Comparison of ENCODE assay signal across 19 cellular contexts in genomic region chr3:152364237-152364636, GRCh38.
A peak's percentile ranks its signal among the peaks of the same experiment; 100 is the strongest.
DNase-seq lines count a peak whose midpoint lies in the region; ATAC-seq and TF ChIP-seq lines count a peak whose summit lies in the region.
"Had no signal": no experiment of that assay in that cellular context is flagged by ENCODE, and none has a peak within 500 bp of the region (broad histone marks: within the 10 kb centered on the region; RNA-seq: fewer than 3 reads in every experiment).

No MANE protein-coding gene starts in this region.

- peaks cover 46% of the 10 kb centered on the region for H3K36me3 Mint-ChIP-seq in activated CD4-positive, alpha-beta memory T cell treated with anti-CD3 and anti-CD28 coated beads for 36 hours
- H3K36me3 Mint-ChIP-seq in activated CD4-positive, alpha-beta memory T cell treated with anti-CD3 and anti-CD28 coated beads, Interleukin-2, amount 10 ng/mL, durations not matched to agents 7 days and 5 days (ENCODE audit: low read depth), result peaks cover 79% of the 10 kb centered on the region

- H3K36me3 ChIP-seq in KMS-11 (ENCODE audit: insufficient read depth) (no peaks in the 10 kb centered on the region; the same call in 1 of the 2 replicates), gastrocnemius medialis (no peaks in the 10 kb centered on the region)
- H3K36me3 ChIP-seq: prostate gland, thyroid gland had no signal

- no peak for ATAC-seq in gastrocnemius medialis
- ATAC-seq in HG02885 (IDR thresholded peaks at IDR 0.05; ENCODE audit: poor library complexity, unreplicated experiment), result no peak
- ATAC-seq: esophagus mucosa had no signal

- no peak for TF ChIP-seq POLR2A in gastrocnemius medialis (IDR thresholded peaks at IDR 0.05)

- H3K27me3 Mint-ChIP-seq in activated CD4-positive, alpha-beta memory T cell treated with anti-CD3 and anti-CD28 coated beads for 36 hours, result no peaks in the 10 kb centered on the region
- no peaks in the 10 kb centered on the region for H3K27me3 Mint-ChIP-seq in activated CD4-positive, alpha-beta memory T cell treated with anti-CD3 and anti-CD28 coated beads, Interleukin-2, amount 10 ng/mL, durations not matched to agents 7 days and 5 days
- H3K27me3 Mint-ChIP-seq: dendritic cell treated with granulocyte-macrophage colony-stimulating factor and Interleukin-4, amounts not matched to agents 40 ng/mL and 50 ng/mL, for 4 days had no signal

- no peaks in the 10 kb centered on the region for H3K27me3 ChIP-seq in KMS-11 (ENCODE audit: insufficient read depth, low read depth)
- no peaks in the 10 kb centered on the region for H3K27me3 ChIP-seq in dorsolateral prefrontal cortex
- H3K27me3 ChIP-seq in gastrocnemius medialis, result no peaks in the 10 kb centered on the region
- H3K27me3 ChIP-seq: thyroid gland had no signal

- H3K4me1 Mint-ChIP-seq in activated CD4-positive, alpha-beta memory T cell treated with anti-CD3 and anti-CD28 coated beads for 36 hours (ENCODE audit: low read depth), result peaks cover 83% of the 10 kb centered on the region
- H3K4me1 Mint-ChIP-seq in activated CD4-positive, alpha-beta memory T cell treated with anti-CD3 and anti-CD28 coated beads, Interleukin-2, amount 10 ng/mL, durations not matched to agents 7 days and 5 days, result peaks cover 61% of the 10 kb centered on the region

- no peak overlapping the region for H3K9ac ChIP-seq in KMS-11
- H3K9ac ChIP-seq: SK-N-SH had no signal

- DNase-seq in activated CD4-positive, alpha-beta memory T cell treated with anti-CD3 and anti-CD28 coated beads for 36 hours, result no peak
- DNase-seq in activated CD4-positive, alpha-beta memory T cell treated with anti-CD3 and anti-CD28 coated beads, Interleukin-2, amount 10 ng/mL, durations not matched to agents 7 days and 5 days, result no peak
- DNase-seq in dorsolateral prefrontal cortex (no peak), gastrocnemius medialis (no peak), CD1c-positive myeloid dendritic cell (ENCODE audit: extremely low spot score) (no peak), inferior parietal cortex (ENCODE audit: extremely low spot score) (no peak)
- DNase-seq: activated CD8-positive, alpha-beta memory T cell treated with anti-CD3 and anti-CD28 coated beads, Interleukin-2, amount 50 U/mL, for 48 hours; EL; H7; NCI-H1092; NCI-H2171 treated with DMSO at 0.1 percent for 48 hours; SK-N-SH; thyroid gland had no signal

- H4K20me1 ChIP-seq in KMS-11 (ENCODE audit: insufficient read depth), result peaks cover 94% of the 10 kb centered on the region

- no peak overlapping the region for H3K4me2 ChIP-seq in KMS-11
- H3K4me2 ChIP-seq: SK-N-SH had no signal

- no peaks in the 10 kb centered on the region for H3K9me3 ChIP-seq in gastrocnemius medialis
- H3K9me3 ChIP-seq: prostate gland, SK-N-SH, thyroid gland had no signal

- in situ Hi-C loops in gastrocnemius medialis (cut with MboI; ENCODE audit: low sequenced_read_pairs in 4 of 4), result no loop called here

- no peak overlapping the region for H2AFZ ChIP-seq in KMS-11 (ENCODE audit: low read depth)

- peaks cover 12% of the 10 kb centered on the region for H3K9me3 Mint-ChIP-seq in activated CD4-positive, alpha-beta memory T cell treated with anti-CD3 and anti-CD28 coated beads for 36 hours
- peaks cover 5% of the 10 kb centered on the region for H3K9me3 Mint-ChIP-seq in activated CD4-positive, alpha-beta memory T cell treated with anti-CD3 and anti-CD28 coated beads, Interleukin-2, amount 10 ng/mL, durations not matched to agents 7 days and 5 days
- H3K9me3 Mint-ChIP-seq: dendritic cell treated with granulocyte-macrophage colony-stimulating factor and Interleukin-4, amounts not matched to agents 40 ng/mL and 50 ng/mL, for 4 days had no signal

- CTCF ChIA-PET in activated CD4-positive, alpha-beta memory T cell treated with anti-CD3 and anti-CD28 coated beads for 36 hours (lab: Charles Lee), result no interaction called here
- CTCF ChIA-PET in activated CD4-positive, alpha-beta memory T cell treated with anti-CD3 and anti-CD28 coated beads, Interleukin-2, amount 10 ng/mL, durations not matched to agents 7 days and 5 days (lab: Charles Lee), result interaction anchor here (0.9 to 1.0 kb wide), 2 partner anchors 10 to 13 kb away, joined by 3 read pairs; no protein-coding TSS in a partner anchor

- intact Hi-C loops in activated CD4-positive, alpha-beta memory T cell treated with anti-CD3 and anti-CD28 coated beads for 36 hours (cut with micrococcal nuclease), result no loop called here
- intact Hi-C loops in dorsolateral prefrontal cortex (cut with DNase I), result no loop called here
- intact Hi-C loops in gastrocnemius medialis (cut with DNase I; ENCODE audit: low total_unique reads), result no loop called here

- H3K27ac ChIP-seq in KMS-11, result no peak overlapping the region
- peak overlapping the region in 52 of 59 donors; percentile 0 to 90 (median 73) for H3K27ac ChIP-seq in dorsolateral prefrontal cortex
- peak overlapping the region; percentile 88 to 96 (median 94) for H3K27ac ChIP-seq in gastrocnemius medialis
- H3K27ac ChIP-seq: A549, prostate gland, thyroid gland had no signal

- H3K4me3 Mint-ChIP-seq in activated CD4-positive, alpha-beta memory T cell treated with anti-CD3 and anti-CD28 coated beads for 36 hours, result no peak overlapping the region
- no peak overlapping the region for H3K4me3 Mint-ChIP-seq in activated CD4-positive, alpha-beta memory T cell treated with anti-CD3 and anti-CD28 coated beads, Interleukin-2, amount 10 ng/mL, durations not matched to agents 7 days and 5 days
- H3K4me3 Mint-ChIP-seq: dendritic cell treated with granulocyte-macrophage colony-stimulating factor and Interleukin-4, amounts not matched to agents 40 ng/mL and 50 ng/mL, for 4 days had no signal

- TF ChIP-seq CTCF in KMS-11 (conservative IDR thresholded peaks at IDR 0.05; ENCODE audit: low read depth, low read length) (no peak), dorsolateral prefrontal cortex (IDR thresholded peaks at IDR 0.05 in 54 of 56, conservative IDR thresholded peaks at IDR 0.05 in 2 of 56; ENCODE audit: low read depth in 1 of 56, partially characterized antibody in 56 of 56) (no peak), gastrocnemius medialis (IDR thresholded peaks at IDR 0.05 in 4 of 5, conservative IDR thresholded peaks at IDR 0.05 in 1 of 5) (no peak)

- H3K4me3 ChIP-seq in KMS-11 (IDR thresholded peaks at IDR 0.05; ENCODE audit: insufficient read depth, low read depth, low read length) (peak overlapping the region; percentile 2), dorsolateral prefrontal cortex (peak overlapping the region in 1 of 59 donors; percentile 14), gastrocnemius medialis (no peak overlapping the region)
- H3K4me3 ChIP-seq: A549, prostate gland, thyroid gland had no signal

- H3K4me1 ChIP-seq in KMS-11 (ENCODE audit: low read depth, poor library complexity, severe bottlenecking) (peaks cover 61% of the 10 kb centered on the region), gastrocnemius medialis (peaks cover 82 to 93% of the 10 kb centered on the region in 2 donors)
- H3K4me1 ChIP-seq: prostate gland had no signal

- POLR2A ChIA-PET in activated CD4-positive, alpha-beta memory T cell treated with anti-CD3 and anti-CD28 coated beads for 36 hours (lab: Charles Lee), result no interaction called here
- POLR2A ChIA-PET in activated CD4-positive, alpha-beta memory T cell treated with anti-CD3 and anti-CD28 coated beads, Interleukin-2, amount 10 ng/mL, durations not matched to agents 7 days and 5 days (lab: Charles Lee), result interaction anchor here (1.3 kb wide), 1 partner anchor 10 kb away, joined by 3 read pairs; no protein-coding TSS in a partner anchor

- peaks cover 100% of the 10 kb centered on the region for H3K79me2 ChIP-seq in KMS-11 (ENCODE audit: insufficient read depth, low read depth)

- H3K27ac Mint-ChIP-seq in activated CD4-positive, alpha-beta memory T cell treated with anti-CD3 and anti-CD28 coated beads for 36 hours, result peak overlapping the region; percentile 34
- no peak overlapping the region for H3K27ac Mint-ChIP-seq in activated CD4-positive, alpha-beta memory T cell treated with anti-CD3 and anti-CD28 coated beads, Interleukin-2, amount 10 ng/mL, durations not matched to agents 7 days and 5 days
- H3K27ac Mint-ChIP-seq: dendritic cell treated with granulocyte-macrophage colony-stimulating factor and Interleukin-4, amounts not matched to agents 40 ng/mL and 50 ng/mL, for 4 days had no signal
